Comparison of ENCODE assay signal across 8 cellular contexts in the genomic region with DNA sequence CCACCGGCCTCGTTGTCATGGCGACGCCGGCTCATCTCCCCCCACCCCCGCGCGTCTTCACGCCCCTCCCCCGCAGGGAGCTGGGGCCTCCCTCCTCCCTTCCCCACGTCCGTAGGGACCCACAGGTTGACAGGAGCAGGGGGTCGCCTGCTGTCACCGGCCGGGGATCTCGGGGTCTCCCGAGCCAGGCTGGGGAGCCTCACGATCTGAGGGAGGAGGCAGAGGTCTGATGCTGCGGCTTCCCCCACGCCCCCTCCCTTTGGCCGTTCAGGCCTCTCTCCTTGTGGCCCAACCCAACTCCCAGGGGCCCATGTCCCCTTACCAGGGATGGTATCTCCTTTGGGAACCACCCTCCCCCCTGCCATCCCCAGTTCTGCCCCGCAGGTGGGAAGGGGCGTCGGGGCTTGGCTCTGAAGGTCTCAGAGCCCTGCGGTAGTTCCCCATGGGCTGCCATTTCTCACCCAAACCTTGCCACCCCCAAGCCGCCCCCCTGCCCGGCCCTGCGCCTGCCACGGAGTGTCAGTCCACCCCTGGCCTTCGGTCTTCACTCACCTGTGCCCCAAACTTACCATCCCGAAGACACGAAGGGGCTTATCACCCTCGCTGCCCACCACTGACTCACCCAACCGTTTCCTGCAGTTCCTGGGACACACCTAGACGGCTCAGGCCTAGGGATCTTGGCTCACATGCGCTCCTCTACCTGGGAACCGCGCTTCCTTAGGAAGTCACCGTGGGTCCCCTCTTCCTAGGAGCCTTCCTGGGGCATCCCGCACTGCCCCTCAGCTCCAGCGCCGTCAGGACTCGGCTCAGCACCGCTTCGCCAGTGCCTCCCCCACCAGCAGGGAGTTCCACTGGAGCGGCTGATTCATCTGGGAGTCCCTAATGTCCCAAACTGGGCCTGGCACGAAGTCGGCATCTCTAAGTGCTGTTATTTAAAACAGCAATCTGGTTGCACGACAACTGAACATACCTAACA. TPM values are rescaled to one million over a fixed set of nuclear protein-coding genes. Genes with fewer than 3 reads are reported as not detected.
A peak's percentile ranks its signal among the peaks of the same experiment; 100 is the strongest.
DNase-seq lines count a peak whose midpoint lies in the region; ATAC-seq and TF ChIP-seq lines count a peak whose summit lies in the region.

No MANE protein-coding gene starts in this region.

- H3K9me3 ChIP-seq in transverse colon = no peaks in the 10 kb centered on the region

- H3K27ac Mint-ChIP-seq in activated CD8-positive, alpha-beta T cell treated with anti-CD3 and anti-CD28 coated beads, Interleukin-2, amount 10 ng/mL, durations not matched to agents 7 days and 5 days = no peak overlapping the region

- peak; percentile 47 for DNase-seq in Right ventricle myocardium inferior (ENCODE audit: missing footprints)
- DNase-seq in Right ventricle myocardium superior = no peak
- DNase-seq in activated CD8-positive, alpha-beta T cell treated with anti-CD3 and anti-CD28 coated beads, Interleukin-2, amount 10 ng/mL, durations not matched to agents 7 days and 5 days = no peak
- DNase-seq in kidney epithelial cell (ENCODE audit: low read depth) = no peak
- DNase-seq in transverse colon = no peak
- no peak for DNase-seq in GM10266 (ENCODE audit: extremely low spot score)
- no peak for DNase-seq in stimulated activated naive CD4-positive, alpha-beta T cell (lab: John Stamatoyannopoulos, UW)

- H3K36me3 ChIP-seq in kidney epithelial cell (ENCODE audit: control insufficient read depth, insufficient read depth, low read length) (no peaks in the 10 kb centered on the region), transverse colon (no peaks in the 10 kb centered on the region)

- no peak overlapping the region for H3K27ac ChIP-seq in transverse colon

- CTCF ChIA-PET in activated CD8-positive, alpha-beta T cell treated with anti-CD3 and anti-CD28 coated beads, Interleukin-2, amount 10 ng/mL, durations not matched to agents 7 days and 5 days (lab: Charles Lee) = no interaction called here

- H3K27me3 ChIP-seq in kidney epithelial cell (ENCODE audit: control insufficient read depth, insufficient read depth, low read length) (peaks cover 32% of the 10 kb centered on the region), transverse colon (peaks cover 42% of the 10 kb centered on the region)

- intact Hi-C loops in Right ventricle myocardium inferior (cut with DNase I) (no loop called here), Right ventricle myocardium superior (cut with DNase I) (no loop called here), transverse colon (cut with DNase I; ENCODE audit: low total_unique reads) (no loop called here)

- no peak for ATAC-seq in Right ventricle myocardium inferior
- ATAC-seq in Right ventricle myocardium superior (ENCODE audit: poor library complexity) = no peak
- peak; percentile 9 for ATAC-seq in activated CD8-positive, alpha-beta T cell treated with anti-CD3 and anti-CD28 coated beads, Interleukin-2, amount 10 ng/mL, durations not matched to agents 7 days and 5 days
- ATAC-seq in HG02763 (IDR thresholded peaks at IDR 0.05; ENCODE audit: unreplicated experiment) = no peak

- POLR2A ChIA-PET in activated CD8-positive, alpha-beta T cell treated with anti-CD3 and anti-CD28 coated beads, Interleukin-2, amount 10 ng/mL, durations not matched to agents 7 days and 5 days (lab: Charles Lee) = no interaction called here

- 50% methylated on average over 28 of the region's 49 CpGs; no CpG with 5 or more reads in 1 of the 2 donors for WGBS in transverse colon (ENCODE audit: low coverage in 1 of 2), 2 donors

- H3K4me3 ChIP-seq in kidney epithelial cell (ENCODE audit: low read depth, low read length) = peak overlapping the region; percentile 22
- H3K4me3 ChIP-seq in transverse colon = peak overlapping the region in 3 of 4 donors; percentile 9 to 48 (median 34)

- no peak for TF ChIP-seq EP300 in transverse colon (IDR thresholded peaks at IDR 0.05; ENCODE audit: low read depth)

- peaks cover 32% of the 10 kb centered on the region for H3K27me3 Mint-ChIP-seq in activated CD8-positive, alpha-beta T cell treated with anti-CD3 and anti-CD28 coated beads, Interleukin-2, amount 10 ng/mL, durations not matched to agents 7 days and 5 days (ENCODE audit: low read depth)

- in situ Hi-C loops in transverse colon (cut with MboI; ENCODE audit: low pct_ligation_motif_present in 1 of 4, low pct_unique_long_range_greater_than_20kb in 1 of 4, low sequenced_read_pairs in 3 of 4) = loop anchor here in 2 of 4 donors (25.0 kb wide), 2 partner anchors 149 to 324 kb away; partner anchors contain the start of genes CDIPT (in 2 of the 2) and QPRT (in 1 of the 2)

- TF ChIP-seq CTCF in kidney epithelial cell (IDR thresholded peaks at IDR 0.05; ENCODE audit: insufficient read depth, low read length, poor library complexity, severe bottlenecking) (no peak), transverse colon (IDR thresholded peaks at IDR 0.05) (no peak), GM10266 (IDR thresholded peaks at IDR 0.05; ENCODE audit: control insufficient read depth, insufficient read depth, low read depth, missing control alignments) (no peak)

- peaks cover 10% of the 10 kb centered on the region for H3K4me1 Mint-ChIP-seq in activated CD8-positive, alpha-beta T cell treated with anti-CD3 and anti-CD28 coated beads, Interleukin-2, amount 10 ng/mL, durations not matched to agents 7 days and 5 days (ENCODE audit: low read depth)

- peaks cover 8 to 22% (median 15%) of the 10 kb centered on the region in 4 donors for H3K4me1 ChIP-seq in transverse colon

- TF ChIP-seq POLR2A in transverse colon (IDR thresholded peaks at IDR 0.05) = no peak

- H3K9me3 Mint-ChIP-seq in activated CD8-positive, alpha-beta T cell treated with anti-CD3 and anti-CD28 coated beads, Interleukin-2, amount 10 ng/mL, durations not matched to agents 7 days and 5 days (ENCODE audit: insufficient read depth) = no peaks in the 10 kb centered on the region

- H3K4me3 Mint-ChIP-seq in activated CD8-positive, alpha-beta T cell treated with anti-CD3 and anti-CD28 coated beads, Interleukin-2, amount 10 ng/mL, durations not matched to agents 7 days and 5 days = peak overlapping the region; percentile 69

- peaks cover 2% of the 10 kb centered on the region for H3K36me3 Mint-ChIP-seq in activated CD8-positive, alpha-beta T cell treated with anti-CD3 and anti-CD28 coated beads, Interleukin-2, amount 10 ng/mL, durations not matched to agents 7 days and 5 days (ENCODE audit: low read depth)

RNA-seq across cellular contexts. Expression of gene DOC2A, which starts 1.0 kb away (rescaled TPM):
- total RNA-seq in Right ventricle myocardium inferior (0.35 TPM), Right ventricle myocardium superior (0.13 TPM), kidney epithelial cell (0.33 TPM in 1 of 2 replicates, not detected in the other), transverse colon (10 to 100 TPM in 1 of 4 donors, 1 to 10 TPM in 3; 7.2 to 28.8 (median 9.7) TPM)
- under 1 TPM in 1 of 2 experiments, not detected in 1; 0.34 TPM for total RNA-seq in activated CD8-positive, alpha-beta T cell treated with anti-CD3 and anti-CD28 coated beads, Interleukin-2, amount 10 ng/mL, durations not matched to agents 7 days and 5 days

RNA-seq across cellular contexts. Expression of gene C16orf92, which starts 11.2 kb away (rescaled TPM):
- total RNA-seq in Right ventricle myocardium inferior (not detected), Right ventricle myocardium superior (not detected), kidney epithelial cell (not detected in 2 replicates), transverse colon (not detected)
- not detected for total RNA-seq in activated CD8-positive, alpha-beta T cell treated with anti-CD3 and anti-CD28 coated beads, Interleukin-2, amount 10 ng/mL, durations not matched to agents 7 days and 5 days

RNA-seq across cellular contexts. Expression of gene INO80E, which starts 15.8 kb away (rescaled TPM):
- total RNA-seq in Right ventricle myocardium inferior (32.4 TPM), Right ventricle myocardium superior (28.0 TPM), kidney epithelial cell (43.8 and 114 TPM in 2 replicates), transverse colon (10 to 100 TPM; 65.6 to 94.3 (median 73.0) TPM)
- total RNA-seq in activated CD8-positive, alpha-beta T cell treated with anti-CD3 and anti-CD28 coated beads, Interleukin-2, amount 10 ng/mL, durations not matched to agents 7 days and 5 days = 100 to 1,000 TPM; 104 to 117 TPM

RNA-seq across cellular contexts. Expression of gene HIRIP3, which starts 16.4 kb away (rescaled TPM):
- total RNA-seq in Right ventricle myocardium inferior (20.2 TPM), Right ventricle myocardium superior (19.5 TPM), kidney epithelial cell (13.2 and 20.3 TPM in 2 replicates), transverse colon (10 to 100 TPM in 2 of 4 donors, 1 to 10 TPM in 2; 1.8 to 11.7 (median 8.8) TPM)
- total RNA-seq in activated CD8-positive, alpha-beta T cell treated with anti-CD3 and anti-CD28 coated beads, Interleukin-2, amount 10 ng/mL, durations not matched to agents 7 days and 5 days = 10 to 100 TPM; 46.4 to 47.3 TPM

RNA-seq across cellular contexts. Expression of gene TLCD3B, which starts 19.3 kb away (rescaled TPM):
- total RNA-seq in Right ventricle myocardium inferior (not detected), Right ventricle myocardium superior (not detected), kidney epithelial cell (not detected in 2 replicates), transverse colon (not detected)
- total RNA-seq in activated CD8-positive, alpha-beta T cell treated with anti-CD3 and anti-CD28 coated beads, Interleukin-2, amount 10 ng/mL, durations not matched to agents 7 days and 5 days = 1 to 10 TPM; 4.6 TPM
